11 cellular contexts compared by ENCODE assay signal in genomic region chr2:88950010-88950409, GRCh38.
DNase-seq lines count a peak whose midpoint lies in the region; ATAC-seq and TF ChIP-seq lines count a peak whose summit lies in the region.
"Had no signal": no experiment of that assay in that cellular context is flagged by ENCODE, and none has a peak within 500 bp of the region (broad histone marks: within the 10 kb centered on the region; RNA-seq: fewer than 3 reads in every experiment).

No MANE protein-coding gene starts in this region.

- no peak overlapping the region for H2BK5ac ChIP-seq in H9 (ENCODE audit: insufficient read length, low read length)

- H2AK5ac ChIP-seq in H9 (ENCODE audit: insufficient read length, low read length), result no peak overlapping the region

- H3K36me3 Mint-ChIP-seq in H9 (ENCODE audit: insufficient read depth in 1 of 3, low read depth in 3 of 3), result peaks cover 0 to 24% (median 6%) of the 10 kb centered on the region in 3 experiments; a peak in 4 of 7 replicates
- H3K36me3 Mint-ChIP-seq in activated T-cell treated with anti-CD3 and anti-CD28 coated beads, Interleukin-2, amount 50 U/mL, for 24 hours (ENCODE audit: low read depth), result no peaks in the 10 kb centered on the region

- H3K27ac Mint-ChIP-seq in H9, result no peak overlapping the region
- no peak overlapping the region for H3K27ac Mint-ChIP-seq in activated T-cell treated with anti-CD3 and anti-CD28 coated beads, Interleukin-2, amount 50 U/mL, for 24 hours
- H3K27ac Mint-ChIP-seq: nephron; stimulated activated naive CD8-positive, alpha-beta T cell treated with anti-CD3 and anti-CD28 coated beads, Interleukin-15, Interleukin-2, amounts not matched to agents 100 ng/mL and 50 ng/mL, for 24 hours had no signal

- H3K27ac ChIP-seq in H9 (ENCODE audit: insufficient read length, low read depth, low read length) (no peak overlapping the region), adrenal gland (no peak overlapping the region)

- no peak overlapping the region for H4K5ac ChIP-seq in H9 (ENCODE audit: insufficient read length, low read depth, low read length)

- DNase-seq in BE2C, result no peak
- no peak for DNase-seq in H9
- peak; percentile 4 for DNase-seq in RPMI8226
- peak; percentile 4 for DNase-seq in germinal center (ENCODE audit: low spot score)
- no peak for DNase-seq in adrenal gland
- DNase-seq in retina, result no peak
- DNase-seq in activated T-cell treated with anti-CD3 and anti-CD28 coated beads, Interleukin-2, amount 50 U/mL, for 24 hours, result no peak
- DNase-seq: NCI-H446 had no signal

- H4K20me1 ChIP-seq in H9 (ENCODE audit: control insufficient read depth, insufficient read depth, insufficient read length), result no peaks in the 10 kb centered on the region

- no peak overlapping the region for H3T11ph ChIP-seq in H9 (ENCODE audit: low read length)

- peaks cover 56 to 85% of the 10 kb centered on the region in 2 experiments for H3K9me3 Mint-ChIP-seq in H9
- no peaks in the 10 kb centered on the region for H3K9me3 Mint-ChIP-seq in activated T-cell treated with anti-CD3 and anti-CD28 coated beads, Interleukin-2, amount 50 U/mL, for 24 hours
- H3K9me3 Mint-ChIP-seq: stimulated activated naive CD8-positive, alpha-beta T cell treated with anti-CD3 and anti-CD28 coated beads, Interleukin-15, Interleukin-2, amounts not matched to agents 100 ng/mL and 50 ng/mL, for 24 hours had no signal

- no peaks in the 10 kb centered on the region for H3K27me3 Mint-ChIP-seq in H9 (ENCODE audit: low read depth)
- H3K27me3 Mint-ChIP-seq in activated T-cell treated with anti-CD3 and anti-CD28 coated beads, Interleukin-2, amount 50 U/mL, for 24 hours, result peaks cover 14% of the 10 kb centered on the region

- no peak overlapping the region for H3K14ac ChIP-seq in H9 (ENCODE audit: insufficient read depth, low read length)

- no peaks in the 10 kb centered on the region for H3K79me2 ChIP-seq in H9 (ENCODE audit: insufficient read depth, low read length)

- no peak overlapping the region for H3K23ac ChIP-seq in H9 (ENCODE audit: insufficient read length, low read depth, low read length)

- no peak overlapping the region for H3K18ac ChIP-seq in H9 (ENCODE audit: insufficient read length, low read depth, low read length)

- no CpG with 5 or more reads among the region's 2 CpGs for WGBS in H9 (ENCODE audit: extremely low coverage, insufficient read length, low lambda C conversion rate)
- WGBS in adrenal gland, 4 donors, result 27 to 54% (median 43%) methylated on average over 2 of the region's 2 CpGs

- no peak overlapping the region for H3K9ac ChIP-seq in H9 (ENCODE audit: extremely low read depth, insufficient read length, low read length)

- H2BK120ac ChIP-seq in H9 (ENCODE audit: low read depth, low read length, poor library complexity, severe bottlenecking), result no peak overlapping the region

- no peak overlapping the region for H3K4ac ChIP-seq in H9 (ENCODE audit: low read depth, low read length)

- H3K56ac ChIP-seq in H9 (ENCODE audit: insufficient read length, low read depth, low read length), result no peak overlapping the region

- no peak overlapping the region for H2BK15ac ChIP-seq in H9 (ENCODE audit: low read depth, low read length)

- H3K4me2 ChIP-seq in H9 (ENCODE audit: insufficient read depth, insufficient read length, low read length), result no peak overlapping the region

- H3K4me1 ChIP-seq in BE2C, result no peaks in the 10 kb centered on the region
- no peaks in the 10 kb centered on the region for H3K4me1 ChIP-seq in H9 (ENCODE audit: insufficient read depth, low read length)
- H3K4me1 ChIP-seq in adrenal gland (replicated peaks in 1 of 2), result no peaks in the 10 kb centered on the region

- H3K9me3 ChIP-seq in BE2C (no peaks in the 10 kb centered on the region), H9 (ENCODE audit: control insufficient read depth, low read depth, low read length) (peaks cover 7% of the 10 kb centered on the region), adrenal gland (replicated peaks in 1 of 3) (no peaks in the 10 kb centered on the region)

- H3K23me2 ChIP-seq in H9 (ENCODE audit: insufficient read length, low read depth, low read length, poor library complexity, severe bottlenecking), result no peaks in the 10 kb centered on the region

- no peak overlapping the region for H4K91ac ChIP-seq in H9 (ENCODE audit: insufficient read length, low read depth, low read length)

- no peak overlapping the region for H3K4me3 Mint-ChIP-seq in H9
- H3K4me3 Mint-ChIP-seq in activated T-cell treated with anti-CD3 and anti-CD28 coated beads, Interleukin-2, amount 50 U/mL, for 24 hours, result no peak overlapping the region
- H3K4me3 Mint-ChIP-seq: nephron; stimulated activated naive CD8-positive, alpha-beta T cell treated with anti-CD3 and anti-CD28 coated beads, Interleukin-15, Interleukin-2, amounts not matched to agents 100 ng/mL and 50 ng/mL, for 24 hours had no signal

- H3K36me3 ChIP-seq in BE2C, result no peaks in the 10 kb centered on the region
- no peaks in the 10 kb centered on the region for H3K36me3 ChIP-seq in adrenal gland (replicated peaks in 1 of 2)

- H3K27me3 ChIP-seq in BE2C (no peaks in the 10 kb centered on the region), H9 (ENCODE audit: insufficient read depth, low read length) (no peaks in the 10 kb centered on the region; the same call in 1 of the 2 replicates), adrenal gland (peaks cover 3% of the 10 kb centered on the region)

- no peak overlapping the region for H4K8ac ChIP-seq in H9 (replicated peaks; ENCODE audit: insufficient read length, low read depth, low read length)

- TF ChIP-seq CTCF in BE2C (IDR thresholded peaks at IDR 0.05; ENCODE audit: low read depth, low read length) (peak; percentile 40), H9 (conservative IDR thresholded peaks at IDR 0.05) (peak; percentile 26; the same call in 2 of the 3 replicates), adrenal gland (IDR thresholded peaks at IDR 0.05) (no peak)

- TF ChIP-seq POLR2A in adrenal gland (IDR thresholded peaks at IDR 0.05), result no peak

- no peak overlapping the region for H2BK20ac ChIP-seq in H9 (ENCODE audit: low read depth, low read length, poor library complexity, severe bottlenecking)

- no peak overlapping the region for H3K4me3 ChIP-seq in BE2C (ENCODE audit: low read depth, low read length)
- no peak overlapping the region for H3K4me3 ChIP-seq in adrenal gland

- H3K4me1 Mint-ChIP-seq in H9, result no peaks in the 10 kb centered on the region
- no peaks in the 10 kb centered on the region for H3K4me1 Mint-ChIP-seq in activated T-cell treated with anti-CD3 and anti-CD28 coated beads, Interleukin-2, amount 50 U/mL, for 24 hours (ENCODE audit: low read depth)
- H3K4me1 Mint-ChIP-seq: nephron had no signal

- H2BK12ac ChIP-seq in H9 (ENCODE audit: insufficient read length, low read depth, low read length), result no peak overlapping the region

- no peaks in the 10 kb centered on the region for H3K79me1 ChIP-seq in H9 (ENCODE audit: insufficient read depth, low read depth, low read length, poor library complexity, severe bottlenecking)

- no peak for ATAC-seq in GM21717 (IDR thresholded peaks at IDR 0.05; ENCODE audit: unreplicated experiment)

- intact Hi-C loops in adrenal gland (cut with DNase I), result no loop called here

- H2AFZ ChIP-seq in H9 (ENCODE audit: low read length), result no peak overlapping the region

Comparison
In these comparisons a context has a peak if more than half of its experiments do, and no peak if none do; other contexts are left out.
1. DNase-seq: peak in RPMI8226 (single experiment) and germinal center (single experiment); none in BE2C (single experiment), H9 (single experiment), adrenal gland (0 of 7), retina (single experiment) and activated T-cell treated with anti-CD3 and anti-CD28 coated beads, Interleukin-2, amount 50 U/mL, for 24 hours (single experiment).
2. CTCF ChIP-seq: peak in BE2C (single experiment) and H9 (single experiment); none in adrenal gland (0 of 6).